In the genomic region with DNA sequence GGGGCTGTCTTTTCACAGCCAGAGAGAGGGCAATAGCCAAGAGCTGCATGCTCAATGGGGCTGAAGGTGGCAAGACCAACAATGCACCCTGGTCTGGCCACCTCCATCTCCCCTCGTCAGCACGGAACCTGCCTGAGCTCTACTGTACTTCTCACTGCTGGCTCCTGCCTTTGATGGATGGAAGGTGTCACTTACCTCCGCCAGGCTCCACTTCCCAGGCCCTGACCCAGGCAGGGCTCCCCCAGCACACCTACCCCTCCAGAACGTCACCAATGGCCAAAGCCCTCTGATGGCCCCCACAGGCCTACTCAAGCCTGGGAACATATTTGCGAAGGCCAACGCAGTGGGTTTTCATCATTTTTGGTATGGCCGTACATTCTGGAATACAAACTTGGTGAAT, we compare ENCODE assay signal across 19 cellular contexts.
A peak's percentile ranks its signal among the peaks of the same experiment; 100 is the strongest.
DNase-seq lines count a peak whose midpoint lies in the region; ATAC-seq, FAIRE-seq and TF ChIP-seq lines count a peak whose summit lies in the region.
"Had no signal": no experiment of that assay in that cellular context is flagged by ENCODE, and none has a peak within 500 bp of the region (broad histone marks: within the 10 kb centered on the region; RNA-seq: fewer than 3 reads in every experiment).

No MANE protein-coding gene starts in this region.

- TF ChIP-seq CTCF in WERI-Rb-1 (IDR thresholded peaks at IDR 0.05; ENCODE audit: low read depth, low read length) (no peak), spleen (IDR thresholded peaks at IDR 0.05 in 8 of 11, conservative IDR thresholded peaks at IDR 0.05 in 3 of 11) (no peak), kidney (IDR thresholded peaks at IDR 0.05; ENCODE audit: borderline replicate concordance, extremely low read depth, insufficient read depth) (no peak)

- intact Hi-C loops in spleen (cut with DNase I; ENCODE audit: low total_unique reads), result no loop called here
- intact Hi-C loops in kidney (cut with DNase I), result no loop called here

- no peak for TF ChIP-seq POLR2A in spleen (IDR thresholded peaks at IDR 0.05)

- H3K27me3 ChIP-seq in WERI-Rb-1 (ENCODE audit: insufficient read depth, low read depth, severe bottlenecking) (no peaks in the 10 kb centered on the region), spleen (replicated peaks in 1 of 7) (peaks cover 0 to 10% (median 0%) of the 10 kb centered on the region in 7 donors)

- 87 to 95% (median 92%) methylated on average over 7 of the region's 7 CpGs for WGBS in spleen, 5 donors

- H3K9me3 ChIP-seq in WERI-Rb-1 (ENCODE audit: severe bottlenecking) (no peaks in the 10 kb centered on the region), spleen (no peaks in the 10 kb centered on the region), kidney (ENCODE audit: control insufficient read depth in 1 of 2, low read length in 2 of 2) (no peaks in the 10 kb centered on the region)
- H3K9me3 ChIP-seq: A549; BLaER1 treated with 17β-estradiol and CSF1 and Interleukin-3, amounts not matched to agents 10 nM and 100 nM had no signal

- ATAC-seq in HG03108 (IDR thresholded peaks at IDR 0.05; ENCODE audit: unreplicated experiment), result no peak
- ATAC-seq: A549 had no signal

- no peak for FAIRE-seq in kidney (lab: Jason Lieb, UNC)
- FAIRE-seq: A549, GM12891, GM18507, H1 had no signal

- no peaks in the 10 kb centered on the region for H3K4me1 ChIP-seq in spleen
- H3K4me1 ChIP-seq in kidney (ENCODE audit: control insufficient read depth in 1 of 2, insufficient read depth in 1 of 2, low read depth in 1 of 2, low read length in 2 of 2), result peaks cover 0 to 4% of the 10 kb centered on the region in 2 donors

- H3K36me3 ChIP-seq in WERI-Rb-1 (no peaks in the 10 kb centered on the region), spleen (no peaks in the 10 kb centered on the region), kidney (ENCODE audit: control insufficient read depth in 1 of 2, insufficient read depth in 2 of 2, low read length in 2 of 2) (no peaks in the 10 kb centered on the region)
- H3K36me3 ChIP-seq: BLaER1 treated with 17β-estradiol and CSF1 and Interleukin-3, amounts not matched to agents 10 nM and 100 nM had no signal

- H3K4me3 ChIP-seq in WERI-Rb-1 (ENCODE audit: low read depth, low read length) (no peak overlapping the region), spleen (no peak overlapping the region), kidney (ENCODE audit: low read length in 2 of 2) (no peak overlapping the region)
- H3K4me3 ChIP-seq: A549; BLaER1 treated with 17β-estradiol and CSF1 and Interleukin-3, amounts not matched to agents 10 nM and 100 nM had no signal

- no peak overlapping the region for H3K27ac ChIP-seq in WERI-Rb-1
- no peak overlapping the region for H3K27ac ChIP-seq in spleen
- no peak overlapping the region for H3K27ac ChIP-seq in kidney (ENCODE audit: low read depth in 2 of 2, low read length in 2 of 2)
- H3K27ac ChIP-seq: A549; BLaER1 treated with 17β-estradiol and CSF1 and Interleukin-3, amounts not matched to agents 10 nM and 100 nM had no signal

- DNase-seq in activated effector memory CD4-positive, alpha-beta T cell treated with anti-CD3 and anti-CD28 coated beads, Interleukin-2, amount 50 U/mL, for 16 hours, result peak; percentile 33
- no peak for DNase-seq in activated effector memory CD4-positive, alpha-beta T cell treated with Interleukin-2 at 50 U/mL for 16 hours
- DNase-seq in WERI-Rb-1 (peak; percentile 2), left kidney (ENCODE audit: low read depth, low spot score) (peak; percentile 68), spleen (peak; percentile 59), kidney (no peak), foreskin melanocyte (no peak)
- DNase-seq: GDM1, KBM-7, NCI-H1417 treated with DMSO at 0.1 percent for 48 hours, NCI-H2029, NCI-H2171, RPMI8226 had no signal

- no peak overlapping the region for H3K9ac ChIP-seq in kidney (ENCODE audit: low read length in 2 of 2)
- H3K9ac ChIP-seq: BLaER1 treated with 17β-estradiol and CSF1 and Interleukin-3, amounts not matched to agents 10 nM and 100 nM had no signal

Comparison
In these comparisons a context has a peak if more than half of its experiments do, and no peak if none do; other contexts are left out.
1. DNase-seq: peak in activated effector memory CD4-positive, alpha-beta T cell treated with anti-CD3 and anti-CD28 coated beads, Interleukin-2, amount 50 U/mL, for 16 hours (single experiment), WERI-Rb-1 (single experiment), left kidney (single experiment) and spleen (single experiment); none in activated effector memory CD4-positive, alpha-beta T cell treated with Interleukin-2 at 50 U/mL for 16 hours (single experiment), kidney (single experiment) and foreskin melanocyte (single experiment).